Comparison of ENCODE assay signal across 10 cellular contexts in genomic region chrX:136200466-136200865, GRCh38. TPM values are rescaled to one million over a fixed set of nuclear protein-coding genes. Genes with fewer than 3 reads are reported as not detected.
A peak's percentile ranks its signal among the peaks of the same experiment; 100 is the strongest.
DNase-seq lines count a peak whose midpoint lies in the region; ATAC-seq and TF ChIP-seq lines count a peak whose summit lies in the region.
"Had no signal": no experiment of that assay in that cellular context is flagged by ENCODE, and none has a peak within 500 bp of the region (broad histone marks: within the 10 kb centered on the region; RNA-seq: fewer than 3 reads in every experiment).

No MANE protein-coding gene starts in this region.

- TF ChIP-seq CTCF in SK-N-SH (IDR thresholded peaks at IDR 0.05): peak; percentile 54
- TF ChIP-seq CTCF in cardiac muscle cell (IDR thresholded peaks at IDR 0.05; ENCODE audit: low read depth, low read length): peak; percentile 39
- TF ChIP-seq CTCF in upper lobe of right lung (IDR thresholded peaks at IDR 0.05): no peak
- no peak for TF ChIP-seq CTCF in prostate gland (IDR thresholded peaks at IDR 0.05)

- H2AFZ ChIP-seq in SK-N-SH (ENCODE audit: low read depth): no peak overlapping the region

- H3K4me3 ChIP-seq in SK-N-SH (ENCODE audit: low read depth in 2 of 2, low read length in 1 of 2) (no peak overlapping the region), cardiac muscle cell (no peak overlapping the region), upper lobe of right lung (no peak overlapping the region), prostate gland (no peak overlapping the region)

- H3K79me2 ChIP-seq in SK-N-SH (ENCODE audit: insufficient read depth): no peaks in the 10 kb centered on the region

- no peaks in the 10 kb centered on the region for H3F3A ChIP-seq in SK-N-SH (replicated peaks; ENCODE audit: insufficient read depth)

- no peak overlapping the region for H3K4me3 Mint-ChIP-seq in activated naive CD4-positive, alpha-beta T cell treated with anti-CD3 and anti-CD28 coated beads for 36 hours

- H3K27me3 ChIP-seq in SK-N-SH (ENCODE audit: insufficient read depth): no peaks in the 10 kb centered on the region; the same call in 1 of the 2 replicates
- no peaks in the 10 kb centered on the region for H3K27me3 ChIP-seq in cardiac muscle cell
- H3K27me3 ChIP-seq in upper lobe of right lung: no peaks in the 10 kb centered on the region
- no peaks in the 10 kb centered on the region for H3K27me3 ChIP-seq in prostate gland (replicated peaks; ENCODE audit: insufficient read depth)

- peak; percentile 68 for ATAC-seq in upper lobe of right lung

- CTCF ChIA-PET in activated naive CD4-positive, alpha-beta T cell treated with anti-CD3 and anti-CD28 coated beads for 36 hours (lab: Charles Lee): interaction anchor here (0.9 kb wide), 1 partner anchor 172 kb away, joined by 7 read pairs; no protein-coding TSS in a partner anchor
- CTCF ChIA-PET in SK-N-SH (lab: Yijun Ruan, JAX): interaction anchor here (1.0 to 1.5 kb wide), 5 partner anchors 9 to 172 kb away, joined by 3 to 7 read pairs (median 3); no protein-coding TSS in a partner anchor

- intact Hi-C loops in activated naive CD4-positive, alpha-beta T cell treated with anti-CD3 and anti-CD28 coated beads for 36 hours (cut with micrococcal nuclease): loop anchor here (2.0 to 5.0 kb wide), 3 partner anchors 33 to 172 kb away; no protein-coding TSS in a partner anchor
- intact Hi-C loops in upper lobe of right lung (cut with DNase I) (no loop called here), prostate gland (cut with DNase I) (no loop called here)

- H4K20me1 ChIP-seq in SK-N-SH (ENCODE audit: insufficient read depth): no peaks in the 10 kb centered on the region

- H3K4me2 ChIP-seq in SK-N-SH: no peak overlapping the region

- no peaks in the 10 kb centered on the region for H3K9me3 ChIP-seq in SK-N-SH
- no peaks in the 10 kb centered on the region for H3K9me3 ChIP-seq in cardiac muscle cell (ENCODE audit: low read depth)
- no peaks in the 10 kb centered on the region for H3K9me3 ChIP-seq in upper lobe of right lung
- no peaks in the 10 kb centered on the region for H3K9me3 ChIP-seq in prostate gland
- H3K9me3 ChIP-seq: Caco-2 had no signal

- POLR2A ChIA-PET in SK-N-SH (lab: Yijun Ruan, JAX): no interaction called here

- no peaks in the 10 kb centered on the region for H3K9me2 ChIP-seq in SK-N-SH

- no peaks in the 10 kb centered on the region for H3K36me3 ChIP-seq in SK-N-SH (replicated peaks in 1 of 2; ENCODE audit: control insufficient read depth in 1 of 2, insufficient read depth in 2 of 2, low read length in 1 of 2)
- H3K36me3 ChIP-seq in cardiac muscle cell: no peaks in the 10 kb centered on the region
- no peaks in the 10 kb centered on the region for H3K36me3 ChIP-seq in upper lobe of right lung
- no peaks in the 10 kb centered on the region for H3K36me3 ChIP-seq in prostate gland

- TF ChIP-seq RAD21 in SK-N-SH (IDR thresholded peaks at IDR 0.05; ENCODE audit: low read length): peak; percentile 55

- no peaks in the 10 kb centered on the region for H3K36me3 Mint-ChIP-seq in activated naive CD4-positive, alpha-beta T cell treated with anti-CD3 and anti-CD28 coated beads for 36 hours (ENCODE audit: low read depth)

- peaks cover 27% of the 10 kb centered on the region for H3K4me1 Mint-ChIP-seq in activated naive CD4-positive, alpha-beta T cell treated with anti-CD3 and anti-CD28 coated beads for 36 hours (ENCODE audit: low read depth)

- no peak overlapping the region for H3K9ac ChIP-seq in SK-N-SH

- H3K27ac Mint-ChIP-seq in activated naive CD4-positive, alpha-beta T cell treated with anti-CD3 and anti-CD28 coated beads for 36 hours: no peak overlapping the region

- no peaks in the 10 kb centered on the region for H3K27me3 Mint-ChIP-seq in activated naive CD4-positive, alpha-beta T cell treated with anti-CD3 and anti-CD28 coated beads for 36 hours (ENCODE audit: low read depth)

- TF ChIP-seq POLR2A in prostate gland (IDR thresholded peaks at IDR 0.05): no peak

- H3K4me1 ChIP-seq in SK-N-SH (ENCODE audit: control insufficient read depth in 1 of 2, insufficient read depth in 2 of 2, low read depth in 1 of 2, low read length in 1 of 2): no peaks in the 10 kb centered on the region; a peak in 1 of 4 replicates
- H3K4me1 ChIP-seq in cardiac muscle cell (ENCODE audit: low read depth): no peaks in the 10 kb centered on the region
- peaks cover 22% of the 10 kb centered on the region for H3K4me1 ChIP-seq in upper lobe of right lung
- H3K4me1 ChIP-seq in prostate gland (replicated peaks): no peaks in the 10 kb centered on the region

- H3K9me3 Mint-ChIP-seq in activated naive CD4-positive, alpha-beta T cell treated with anti-CD3 and anti-CD28 coated beads for 36 hours: no peaks in the 10 kb centered on the region

- H3K27ac ChIP-seq in SK-N-SH (ENCODE audit: low read depth in 2 of 2, low read length in 1 of 2) (no peak overlapping the region), cardiac muscle cell (no peak overlapping the region), upper lobe of right lung (no peak overlapping the region), prostate gland (no peak overlapping the region)

- TF ChIP-seq EP300 in SK-N-SH (IDR thresholded peaks at IDR 0.05; ENCODE audit: borderline replicate concordance in 1 of 2, low read depth in 1 of 2, low read length in 1 of 2): no peak

- 59% methylated on average over 2 of the region's 2 CpGs for WGBS in SK-N-SH (ENCODE audit: low lambda C conversion rate)
- 93% methylated on average over 2 of the region's 2 CpGs for WGBS in prostate gland

- DNase-seq in activated naive CD4-positive, alpha-beta T cell treated with anti-CD3 and anti-CD28 coated beads for 36 hours: peak; percentile 18
- no peak for DNase-seq in activated naive CD4-positive, alpha-beta T cell treated with Interleukin-2 at 50 U/mL for 16 hours
- DNase-seq in SK-N-SH: no peak
- peak in 1 of 2 donors; percentile 36 for DNase-seq in cardiac muscle cell (ENCODE audit: low read depth in 1 of 2, low spot score in 1 of 2)
- no peak for DNase-seq in upper lobe of right lung
- DNase-seq in activated T-cell treated with anti-CD3 and anti-CD28 coated beads, Interleukin-2, amount 50 U/mL, for 48 hours: no peak
- no peak for DNase-seq in prostate gland (ENCODE audit: low spot score)
- DNase-seq in activated T-cell treated with anti-CD3 and anti-CD28 coated beads for 4 hours: no peak
- DNase-seq: posterior cingulate gyrus had no signal

TF ChIP-seq in SK-N-SH, 30 proteins besides CTCF, POLR2A, EP300 and RAD21:
- peak; percentile 41 for TF ChIP-seq SMC3 (IDR thresholded peaks at IDR 0.05; ENCODE audit: low read depth, low read length)
- TF ChIP-seq PBX3 (IDR thresholded peaks at IDR 0.05): peak; percentile 38; the same call in 1 of the 2 replicates
- no peak for TF ChIP-seq TCF12 (IDR thresholded peaks at IDR 0.05)

RNA-seq across cellular contexts. Expression of gene MAP7D3, which starts 50.7 kb away (rescaled TPM):
- 10 to 100 TPM; 10.4 to 12.5 TPM for total RNA-seq in activated naive CD4-positive, alpha-beta T cell treated with anti-CD3 and anti-CD28 coated beads for 36 hours
- polyA plus RNA-seq in SK-N-SH (2012; rRNA removed) (5.8 and 6.7 TPM in 2 replicates), cardiac muscle cell (5.7 and 9.0 TPM in 2 replicates)
- polyA plus RNA-seq in SK-N-SH (2012; cell fraction: cytosol; rRNA removed): 6.4 and 7.3 TPM in 2 replicates
- polyA plus RNA-seq in SK-N-SH (2012; cell fraction: nucleus; rRNA removed): 8.1 and 10.3 TPM in 2 replicates
- total RNA-seq in cardiac muscle cell (4.4 and 10.4 TPM in 2 replicates), upper lobe of right lung (7.9 TPM), prostate gland (10 to 100 TPM in 1 of 2 donors, 1 to 10 TPM in 1; 6.1 to 22.8 TPM)

RNA-seq across cellular contexts. Expression of gene FHL1, which starts 53.1 kb away (rescaled TPM):
- total RNA-seq in activated naive CD4-positive, alpha-beta T cell treated with anti-CD3 and anti-CD28 coated beads for 36 hours: 10 to 100 TPM; 17.7 to 20.5 TPM
- polyA plus RNA-seq in SK-N-SH (2012; rRNA removed) (57.8 and 71.6 TPM in 2 replicates), cardiac muscle cell (23.5 and 28.8 TPM in 2 replicates)
- 62.3 and 69.9 TPM in 2 replicates for polyA plus RNA-seq in SK-N-SH (2012; cell fraction: cytosol; rRNA removed)
- 85.6 and 123 TPM in 2 replicates for polyA plus RNA-seq in SK-N-SH (2012; cell fraction: nucleus; rRNA removed)
- total RNA-seq in cardiac muscle cell (27.1 and 38.9 TPM in 2 replicates), upper lobe of right lung (328 TPM), prostate gland (100 to 1,000 TPM; 246 to 296 TPM)

Comparison
In these comparisons a context has a peak if more than half of its experiments do, and no peak if none do; other contexts are left out.
1. CTCF ChIP-seq: peak in SK-N-SH (single experiment) and cardiac muscle cell (single experiment); none in upper lobe of right lung (single experiment) and prostate gland (0 of 4).